8 cellular contexts compared by ENCODE assay signal in genomic region chr9:96618209-96619108, GRCh38. TPM values are rescaled to one million over a fixed set of nuclear protein-coding genes. Genes with fewer than 3 reads are reported as not detected.
DNase-seq lines count a peak whose midpoint lies in the region; ATAC-seq and TF ChIP-seq lines count a peak whose summit lies in the region.

No MANE protein-coding gene starts in this region.

- peaks cover 0 to 14% (median 9%) of the 10 kb centered on the region in 4 donors for H3K4me1 ChIP-seq in transverse colon

- no peaks in the 10 kb centered on the region for H3K9me3 Mint-ChIP-seq in activated T-helper 17 cell treated with anti-CD3 and anti-CD28 coated beads, Interleukin-2, amount 50 U/mL, for 72 hours
- no peaks in the 10 kb centered on the region for H3K9me3 Mint-ChIP-seq in natural killer cell

- in situ Hi-C loops in transverse colon (cut with MboI; ENCODE audit: low pct_ligation_motif_present in 1 of 4, low pct_unique_long_range_greater_than_20kb in 1 of 4, low sequenced_read_pairs in 3 of 4), result no loop called here

- peaks cover 13% of the 10 kb centered on the region for H3K27me3 ChIP-seq in transverse colon

- peak overlapping the region; percentile 71 to 90 (median 84) for H3K4me3 ChIP-seq in transverse colon

- peaks cover 17% of the 10 kb centered on the region for H3K27me3 Mint-ChIP-seq in activated T-helper 17 cell treated with anti-CD3 and anti-CD28 coated beads, Interleukin-2, amount 50 U/mL, for 72 hours
- H3K27me3 Mint-ChIP-seq in natural killer cell (ENCODE audit: low read depth in 2 of 2), result peaks cover 45 to 60% of the 10 kb centered on the region in 2 donors

- H3K9me3 ChIP-seq in transverse colon, result no peaks in the 10 kb centered on the region

- TF ChIP-seq POLR2A in transverse colon (IDR thresholded peaks at IDR 0.05), result no peak

- WGBS in transverse colon (ENCODE audit: low coverage in 1 of 2), 2 donors, result 14 to 50% methylated on average over 2 to 52 of the region's 67 CpGs

- no peaks in the 10 kb centered on the region for H3K36me3 Mint-ChIP-seq in activated T-helper 17 cell treated with anti-CD3 and anti-CD28 coated beads, Interleukin-2, amount 50 U/mL, for 72 hours (ENCODE audit: low read depth)
- no peaks in the 10 kb centered on the region for H3K36me3 Mint-ChIP-seq in natural killer cell

- ATAC-seq in activated T-helper 17 cell treated with anti-CD3 and anti-CD28 coated beads, Interleukin-2, amount 50 U/mL, for 72 hours (replicated peaks), result peak; percentile 36
- ATAC-seq in natural killer cell (no peak), HG03354 (IDR thresholded peaks at IDR 0.05; ENCODE audit: poor library complexity, severe bottlenecking, unreplicated experiment) (no peak)

- no peak overlapping the region for H3K27ac Mint-ChIP-seq in activated T-helper 17 cell treated with anti-CD3 and anti-CD28 coated beads, Interleukin-2, amount 50 U/mL, for 72 hours
- no peak overlapping the region for H3K27ac Mint-ChIP-seq in natural killer cell

- DNase-seq in CD1c-positive myeloid dendritic cell (ENCODE audit: extremely low spot score) (peak; percentile 13), M059J (ENCODE audit: low read depth) (peak; percentile 73), fibroblast of the conjunctiva (ENCODE audit: low read depth) (peak; percentile 27), natural killer cell (no peak), transverse colon (peak; percentile 46), iPS-NIHi7 (ENCODE audit: extremely low spot score) (no peak)

- no peaks in the 10 kb centered on the region for H3K4me1 Mint-ChIP-seq in activated T-helper 17 cell treated with anti-CD3 and anti-CD28 coated beads, Interleukin-2, amount 50 U/mL, for 72 hours
- H3K4me1 Mint-ChIP-seq in natural killer cell, result peaks cover 7 to 12% of the 10 kb centered on the region in 2 donors

- H3K36me3 ChIP-seq in transverse colon, result no peaks in the 10 kb centered on the region

- H3K27ac ChIP-seq in transverse colon, result peak overlapping the region; percentile 71 to 81 (median 77)

- intact Hi-C loops in natural killer cell (cut with micrococcal nuclease), result no loop called here
- intact Hi-C loops in transverse colon (cut with DNase I; ENCODE audit: low total_unique reads), result loop anchor here (10.0 kb wide), 1 partner anchor 164 kb away; the partner anchor contains the start of gene HABP4

- peak overlapping the region; percentile 45 for H3K4me3 Mint-ChIP-seq in activated T-helper 17 cell treated with anti-CD3 and anti-CD28 coated beads, Interleukin-2, amount 50 U/mL, for 72 hours
- peak overlapping the region; percentile 72 for H3K4me3 Mint-ChIP-seq in natural killer cell

- TF ChIP-seq EP300 in transverse colon (IDR thresholded peaks at IDR 0.05; ENCODE audit: low read depth), result no peak

- no peak for TF ChIP-seq CTCF in natural killer cell (IDR thresholded peaks at IDR 0.05)
- no peak for TF ChIP-seq CTCF in transverse colon (IDR thresholded peaks at IDR 0.05)

RNA-seq across cellular contexts. Expression of gene CDC14B, which starts 1.2 kb away (rescaled TPM):
- 14.6 and 28.6 TPM in 2 replicates for total RNA-seq in M059J (2014; rRNA removed; shearing (Covaris generic))
- total RNA-seq in activated T-helper 17 cell treated with anti-CD3 and anti-CD28 coated beads, Interleukin-2, amount 50 U/mL, for 72 hours, result 1 to 10 TPM; 2.4 to 6.5 TPM
- total RNA-seq in natural killer cell (1 to 10 TPM; 2.3 to 4.7 (median 3.9) TPM), transverse colon (10 to 100 TPM; 18.0 to 22.3 (median 20.9) TPM)

RNA-seq across cellular contexts. Expression of gene PRXL2C, which starts 36.7 kb away (rescaled TPM):
- 20.8 and 21.8 TPM in 2 replicates for total RNA-seq in M059J (2014; rRNA removed; shearing (Covaris generic))
- total RNA-seq in activated T-helper 17 cell treated with anti-CD3 and anti-CD28 coated beads, Interleukin-2, amount 50 U/mL, for 72 hours, result 10 to 100 TPM; 12.7 to 18.7 TPM
- total RNA-seq in natural killer cell (10 to 100 TPM; 20.8 to 27.0 (median 22.1) TPM), transverse colon (1 to 10 TPM; 2.6 to 7.0 (median 3.6) TPM)

Comparison
In these comparisons a context has a peak if more than half of its experiments do, and no peak if none do; other contexts are left out.
1. DNase-seq: peak in CD1c-positive myeloid dendritic cell (single experiment), M059J (single experiment), fibroblast of the conjunctiva (single experiment) and transverse colon (single experiment); none in natural killer cell (single experiment) and iPS-NIHi7 (single experiment).